ENCODE assay signal across 8 cellular contexts in the genomic region with DNA sequence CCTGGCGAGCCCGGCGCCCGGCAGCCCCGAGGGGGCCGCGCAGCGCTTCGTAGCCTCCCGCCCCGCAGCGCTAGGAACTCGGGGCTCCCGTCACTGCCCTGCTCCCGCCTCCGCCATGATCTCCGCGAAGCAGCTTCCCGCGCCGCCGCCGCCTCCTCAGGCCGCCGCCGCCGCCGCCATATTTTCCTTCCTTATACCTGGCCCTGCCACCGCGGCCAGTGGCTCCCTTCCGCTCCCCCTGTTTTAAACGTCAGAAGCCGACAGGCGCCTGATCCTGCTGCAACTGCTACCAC. TPM values are rescaled to one million over a fixed set of nuclear protein-coding genes. Genes with fewer than 3 reads are reported as not detected.
DNase-seq lines count a peak whose midpoint lies in the region; ATAC-seq and TF ChIP-seq lines count a peak whose summit lies in the region.

No MANE protein-coding gene starts in this region.

- H3K36me3 ChIP-seq in gastroesophageal sphincter (peaks cover 0 to 9% of the 10 kb centered on the region in 2 donors), rectal smooth muscle tissue (ENCODE audit: control insufficient read depth, insufficient read depth, low read length) (peaks cover 2% of the 10 kb centered on the region)

- peak overlapping the region; percentile 91 for H3K9ac ChIP-seq in rectal smooth muscle tissue (ENCODE audit: low read length)

- H3K4me3 Mint-ChIP-seq in T-helper 17 cell = peak overlapping the region; percentile 100

- H3K27ac Mint-ChIP-seq in T-helper 17 cell = peak overlapping the region; percentile 100

- no CpG with 5 or more reads among the region's 34 CpGs for WGBS in gastroesophageal sphincter (ENCODE audit: low coverage in 1 of 2), 2 donors

- ATAC-seq in GM18858 (IDR thresholded peaks at IDR 0.05; ENCODE audit: unreplicated experiment) = peak; percentile 6
- ATAC-seq in HG03064 (IDR thresholded peaks at IDR 0.05; ENCODE audit: low read depth, unreplicated experiment) = peak; percentile 25
- peak; percentile 60 for ATAC-seq in T-helper 17 cell
- peak; percentile 27 for ATAC-seq in gastroesophageal sphincter

- H3K27ac ChIP-seq in gastroesophageal sphincter (peak overlapping the region; percentile 95 to 99 (median 99)), rectal smooth muscle tissue (ENCODE audit: low read depth, low read length) (peak overlapping the region; percentile 98)

- DNase-seq in 8988T (peak; percentile 16), T-helper 17 cell (peak in 1 of 3 donors; percentile 63), GM20000 (ENCODE audit: low spot score) (no peak), SIG-M5 treated with dmso at 0.1 percent for 504 hours (lab: John Stamatoyannopoulos, UW; ENCODE audit: unreplicated experiment) (no peak)

- no peaks in the 10 kb centered on the region for H3K9me3 ChIP-seq in T-helper 17 cell (ENCODE audit: control insufficient read depth, low read length, poor library complexity, severe bottlenecking)
- H3K9me3 ChIP-seq in gastroesophageal sphincter = no peaks in the 10 kb centered on the region

- H3K4me1 ChIP-seq in gastroesophageal sphincter = peaks cover 0 to 45% (median 15%) of the 10 kb centered on the region in 3 donors
- peaks cover 3% of the 10 kb centered on the region for H3K4me1 ChIP-seq in rectal smooth muscle tissue (ENCODE audit: control insufficient read depth, insufficient read depth, low read length)

- peaks cover 26% of the 10 kb centered on the region for H3K4me1 Mint-ChIP-seq in T-helper 17 cell

- no peak for TF ChIP-seq POLR2A in gastroesophageal sphincter (IDR thresholded peaks at IDR 0.05)

- H3K27me3 ChIP-seq in gastroesophageal sphincter (no peaks in the 10 kb centered on the region), rectal smooth muscle tissue (ENCODE audit: control insufficient read depth, insufficient read depth, low read length) (no peaks in the 10 kb centered on the region)

- TF ChIP-seq EP300 in gastroesophageal sphincter (IDR thresholded peaks at IDR 0.05) = no peak

- H3K4me3 ChIP-seq in gastroesophageal sphincter = peak overlapping the region; percentile 70 to 97
- H3K4me3 ChIP-seq in rectal smooth muscle tissue (ENCODE audit: low read length) = peak overlapping the region; percentile 91

- TF ChIP-seq CTCF in gastroesophageal sphincter (IDR thresholded peaks at IDR 0.05) = no peak
- no peak for TF ChIP-seq CTCF in GM20000 (IDR thresholded peaks at IDR 0.05; ENCODE audit: extremely low read depth, missing control alignments)

- H3K27me3 Mint-ChIP-seq in T-helper 17 cell = no peaks in the 10 kb centered on the region

- H3K36me3 Mint-ChIP-seq in T-helper 17 cell (ENCODE audit: low read depth) = peaks cover 4% of the 10 kb centered on the region

RNA-seq across cellular contexts. Expression of a gene that starts 0.3 kb away (rescaled TPM):
- total RNA-seq in T-helper 17 cell = 100 to 1,000 TPM; 180 to 224 TPM
- 100 to 1,000 TPM in 1 of 4 donors, 10 to 100 TPM in 3; 66.5 to 108 (median 77.4) TPM for total RNA-seq in gastroesophageal sphincter

Comparison
In these comparisons a context has a peak if more than half of its experiments do, and no peak if none do; other contexts are left out.
1. ATAC-seq: peak in every context shown above with its lines; median percentile 60 in T-helper 17 cell; 27 in gastroesophageal sphincter; 25 in HG03064; 6 in GM18858.